ENCODE assay signal across 1 cellular context in the genomic region with DNA sequence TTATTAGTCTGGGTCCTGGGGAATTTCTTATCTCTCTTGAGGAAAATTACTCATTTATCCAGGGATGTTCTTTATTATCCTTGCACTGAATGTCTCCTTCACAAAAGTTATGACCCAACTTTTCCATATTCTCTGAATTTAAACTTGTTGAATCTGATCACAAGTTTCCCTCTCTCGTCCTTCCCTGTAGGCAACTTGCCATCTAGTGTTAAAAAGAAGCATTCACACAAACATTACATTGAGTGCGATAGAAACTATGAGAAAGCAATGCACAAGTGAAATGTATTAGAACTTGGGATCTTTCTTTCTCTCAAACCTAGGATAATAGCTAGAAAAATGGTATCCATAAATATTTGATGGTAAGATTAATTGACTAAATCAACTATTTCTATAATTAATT.
TF ChIP-seq lines count a peak whose summit lies in the region.

No MANE protein-coding gene starts in this region.

TF ChIP-seq in GM23338, 12 proteins besides CTCF, POLR2A, EP300 and RAD21 (continued from another document):
- TF ChIP-seq ETS1 (IDR thresholded peaks at IDR 0.05) (no peak), EZH2 (IDR thresholded peaks at IDR 0.05; ENCODE audit: low read depth, unreplicated experiment) (no peak), JUNB (IDR thresholded peaks at IDR 0.05; ENCODE audit: unreplicated experiment) (no peak), STAT1 (IDR thresholded peaks at IDR 0.05; ENCODE audit: unreplicated experiment) (no peak), ZNF331 (CRISPR knock-in tag; IDR thresholded peaks at IDR 0.05; ENCODE audit: low read depth) (no peak), ZNF114 (CRISPR knock-in tag; IDR thresholded peaks at IDR 0.05) (no peak)
- TF ChIP-seq, protein P1, sequence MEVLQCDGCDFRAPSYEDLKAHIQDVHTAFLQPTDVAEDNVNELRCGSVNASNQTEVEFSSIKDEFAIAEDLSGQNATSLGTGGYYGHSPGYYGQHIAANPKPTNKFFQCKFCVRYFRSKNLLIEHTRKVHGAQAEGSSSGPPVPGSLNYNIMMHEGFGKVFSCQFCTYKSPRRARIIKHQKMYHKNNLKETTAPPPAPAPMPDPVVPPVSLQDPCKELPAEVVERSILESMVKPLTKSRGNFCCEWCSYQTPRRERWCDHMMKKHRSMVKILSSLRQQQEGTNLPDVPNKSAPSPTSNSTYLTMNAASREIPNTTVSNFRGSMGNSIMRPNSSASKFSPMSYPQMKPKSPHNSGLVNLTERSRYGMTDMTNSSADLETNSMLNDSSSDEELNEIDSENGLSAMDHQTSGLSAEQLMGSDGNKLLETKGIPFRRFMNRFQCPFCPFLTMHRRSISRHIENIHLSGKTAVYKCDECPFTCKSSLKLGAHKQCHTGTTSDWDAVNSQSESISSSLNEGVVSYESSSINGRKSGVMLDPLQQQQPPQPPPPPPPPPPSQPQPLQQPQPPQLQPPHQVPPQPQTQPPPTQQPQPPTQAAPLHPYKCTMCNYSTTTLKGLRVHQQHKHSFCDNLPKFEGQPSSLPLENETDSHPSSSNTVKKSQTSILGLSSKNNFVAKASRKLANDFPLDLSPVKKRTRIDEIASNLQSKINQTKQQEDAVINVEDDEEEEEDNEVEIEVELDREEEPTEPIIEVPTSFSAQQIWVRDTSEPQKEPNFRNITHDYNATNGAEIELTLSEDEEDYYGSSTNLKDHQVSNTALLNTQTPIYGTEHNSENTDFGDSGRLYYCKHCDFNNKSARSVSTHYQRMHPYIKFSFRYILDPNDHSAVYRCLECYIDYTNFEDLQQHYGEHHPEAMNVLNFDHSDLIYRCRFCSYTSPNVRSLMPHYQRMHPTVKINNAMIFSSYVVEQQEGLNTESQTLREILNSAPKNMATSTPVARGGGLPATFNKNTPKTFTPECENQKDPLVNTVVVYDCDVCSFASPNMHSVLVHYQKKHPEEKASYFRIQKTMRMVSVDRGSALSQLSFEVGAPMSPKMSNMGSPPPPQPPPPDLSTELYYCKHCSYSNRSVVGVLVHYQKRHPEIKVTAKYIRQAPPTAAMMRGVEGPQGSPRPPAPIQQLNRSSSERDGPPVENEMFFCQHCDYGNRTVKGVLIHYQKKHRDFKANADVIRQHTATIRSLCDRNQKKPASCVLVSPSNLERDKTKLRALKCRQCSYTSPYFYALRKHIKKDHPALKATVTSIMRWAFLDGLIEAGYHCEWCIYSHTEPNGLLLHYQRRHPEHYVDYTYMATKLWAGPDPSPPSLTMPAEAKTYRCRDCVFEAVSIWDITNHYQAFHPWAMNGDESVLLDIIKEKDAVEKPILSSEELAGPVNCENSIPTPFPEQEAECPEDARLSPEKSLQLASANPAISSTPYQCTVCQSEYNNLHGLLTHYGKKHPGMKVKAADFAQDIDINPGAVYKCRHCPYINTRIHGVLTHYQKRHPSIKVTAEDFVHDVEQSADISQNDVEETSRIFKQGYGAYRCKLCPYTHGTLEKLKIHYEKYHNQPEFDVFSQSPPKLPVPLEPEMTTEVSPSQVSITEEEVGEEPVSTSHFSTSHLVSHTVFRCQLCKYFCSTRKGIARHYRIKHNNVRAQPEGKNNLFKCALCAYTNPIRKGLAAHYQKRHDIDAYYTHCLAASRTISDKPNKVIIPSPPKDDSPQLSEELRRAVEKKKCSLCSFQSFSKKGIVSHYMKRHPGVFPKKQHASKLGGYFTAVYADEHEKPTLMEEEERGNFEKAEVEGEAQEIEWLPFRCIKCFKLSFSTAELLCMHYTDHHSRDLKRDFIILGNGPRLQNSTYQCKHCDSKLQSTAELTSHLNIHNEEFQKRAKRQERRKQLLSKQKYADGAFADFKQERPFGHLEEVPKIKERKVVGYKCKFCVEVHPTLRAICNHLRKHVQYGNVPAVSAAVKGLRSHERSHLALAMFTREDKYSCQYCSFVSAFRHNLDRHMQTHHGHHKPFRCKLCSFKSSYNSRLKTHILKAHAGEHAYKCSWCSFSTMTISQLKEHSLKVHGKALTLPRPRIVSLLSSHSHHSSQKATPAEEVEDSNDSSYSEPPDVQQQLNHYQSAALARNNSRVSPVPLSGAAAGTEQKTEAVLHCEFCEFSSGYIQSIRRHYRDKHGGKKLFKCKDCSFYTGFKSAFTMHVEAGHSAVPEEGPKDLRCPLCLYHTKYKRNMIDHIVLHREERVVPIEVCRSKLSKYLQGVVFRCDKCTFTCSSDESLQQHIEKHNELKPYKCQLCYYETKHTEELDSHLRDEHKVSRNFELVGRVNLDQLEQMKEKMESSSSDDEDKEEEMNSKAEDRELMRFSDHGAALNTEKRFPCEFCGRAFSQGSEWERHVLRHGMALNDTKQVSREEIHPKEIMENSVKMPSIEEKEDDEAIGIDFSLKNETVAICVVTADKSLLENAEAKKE (CRISPR knock-in tag; IDR thresholded peaks at IDR 0.05) = no peak
